ENCODE assay signal across 16 cellular contexts in the genomic region with DNA sequence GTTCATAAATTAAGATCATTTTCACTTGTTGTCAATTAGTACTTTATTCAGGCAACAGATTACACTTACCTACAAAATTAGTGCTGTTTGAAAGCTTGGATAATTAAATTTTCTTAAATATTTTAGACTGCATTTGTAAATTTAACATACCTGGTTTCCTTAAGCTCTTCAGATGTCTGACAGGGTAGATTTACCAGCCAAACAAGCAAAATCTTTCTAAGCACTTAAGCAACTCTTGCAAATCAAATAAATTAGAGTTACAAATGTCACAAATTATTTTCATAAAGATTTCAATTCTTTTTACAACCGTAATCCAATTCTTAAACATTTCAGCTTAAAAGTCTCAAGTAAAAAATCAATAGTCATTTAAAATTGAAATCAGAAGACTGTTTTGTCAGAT.
"Had no signal": no experiment of that assay in that cellular context is flagged by ENCODE, and none has a peak within 500 bp of the region (broad histone marks: within the 10 kb centered on the region; RNA-seq: fewer than 3 reads in every experiment).

No MANE protein-coding gene starts in this region.

- H3K4me1 Mint-ChIP-seq: stimulated activated naive CD8-positive, alpha-beta T cell treated with anti-CD3 and anti-CD28 coated beads, Interleukin-15, amount 100 ng/mL, for 72 hours; T-helper 17 cell had no signal

- H3K4me3 Mint-ChIP-seq: activated naive CD8-positive, alpha-beta T cell; endodermal cell; stimulated activated naive CD8-positive, alpha-beta T cell treated with anti-CD3 and anti-CD28 coated beads, Interleukin-15, amount 100 ng/mL, for 72 hours; T-helper 17 cell had no signal

- H3K27ac Mint-ChIP-seq: activated naive CD8-positive, alpha-beta T cell; stimulated activated naive CD8-positive, alpha-beta T cell treated with anti-CD3 and anti-CD28 coated beads, Interleukin-15, amount 100 ng/mL, for 72 hours; T-helper 17 cell had no signal

- H3K36me3 Mint-ChIP-seq: activated naive CD8-positive, alpha-beta T cell had no signal

- H3K4me3 ChIP-seq: left ventricle myocardium inferior, testis had no signal

- ATAC-seq: esophagus mucosa; stimulated activated naive CD8-positive, alpha-beta T cell treated with anti-CD3 and anti-CD28 coated beads, Interleukin-15, amount 100 ng/mL, for 72 hours; T-helper 17 cell had no signal

- H3K9me3 Mint-ChIP-seq: endodermal cell; stimulated activated naive CD8-positive, alpha-beta T cell treated with anti-CD3 and anti-CD28 coated beads, Interleukin-15, amount 100 ng/mL, for 72 hours had no signal

- H3K36me3 ChIP-seq: brain microvascular endothelial cell, left ventricle myocardium inferior had no signal

- H3K27me3 ChIP-seq: brain microvascular endothelial cell, testis had no signal

- H3K9me3 ChIP-seq: left ventricle myocardium inferior, testis had no signal

- H3K27ac ChIP-seq: left ventricle myocardium inferior, testis had no signal

- FAIRE-seq: TTC549 had no signal

- H3K4me1 ChIP-seq: testis had no signal

- DNase-seq: activated CD4-positive, alpha-beta T cell treated with anti-CD3 and anti-CD28 coated beads, Interleukin-2, amount 50 U/mL, for 1 hour; activated CD4-positive, CD25-positive, alpha-beta regulatory T cell; activated gamma-delta T cell; activated T-cell treated with anti-CD3 and anti-CD28 coated beads, Interleukin-2, amount 50 U/mL, for 1 hour; amygdala; left ventricle myocardium inferior; mesenchymal stem cell; stimulated activated CD4-positive, alpha-beta T cell treated with anti-CD3 and anti-CD28 coated beads, Interleukin-4, amount 100 ng/mL, for 4 hours; stimulated activated naive CD8-positive, alpha-beta T cell treated with anti-CD3 and anti-CD28 coated beads, Interleukin-15, amount 100 ng/mL, for 72 hours; T-helper 17 cell; testis had no signal
